In genomic region chr1:90114521-90115141, GRCh38 we compare ENCODE assay signal across 9 cellular contexts.
DNase-seq lines count a peak whose midpoint lies in the region; ATAC-seq and TF ChIP-seq lines count a peak whose summit lies in the region.
"Had no signal": no experiment of that assay in that cellular context is flagged by ENCODE, and none has a peak within 500 bp of the region (broad histone marks: within the 10 kb centered on the region; RNA-seq: fewer than 3 reads in every experiment).

No MANE protein-coding gene starts in this region.

- TF ChIP-seq CTCF in breast epithelium (IDR thresholded peaks at IDR 0.05) = peak in 2 of 3 donors; percentile 24 to 49

- intact Hi-C loops in breast epithelium (cut with DNase I; ENCODE audit: low total_unique reads) = no loop called here

- peak; percentile 58 for ATAC-seq in HG03432 (IDR thresholded peaks at IDR 0.05; ENCODE audit: unreplicated experiment)
- ATAC-seq in HG02938 (IDR thresholded peaks at IDR 0.05; ENCODE audit: unreplicated experiment) = no peak
- ATAC-seq: mucosa of descending colon had no signal

- H3K36me3 ChIP-seq in breast epithelium = no peaks in the 10 kb centered on the region

- TF ChIP-seq POLR2A in breast epithelium (IDR thresholded peaks at IDR 0.05) = no peak

- H3K4me1 ChIP-seq in breast epithelium = no peaks in the 10 kb centered on the region

- peaks cover 0 to 6% of the 10 kb centered on the region in 2 donors for H3K27me3 ChIP-seq in breast epithelium

- H3K4me3 ChIP-seq in breast epithelium = no peak overlapping the region
- H3K4me3 ChIP-seq: mucosa of descending colon had no signal

- H3K9me3 ChIP-seq in breast epithelium = peaks cover 0 to 3% of the 10 kb centered on the region in 2 donors
- H3K9me3 ChIP-seq: mucosa of descending colon had no signal

- no peak overlapping the region for H3K27ac ChIP-seq in breast epithelium

- DNase-seq in COR-L47 (lab: John Stamatoyannopoulos, UW) (peak; percentile 68), NCI-H526 treated with DMSO at 0.1 percent for 48 hours (lab: John Stamatoyannopoulos, UW) (peak; percentile 20), breast epithelium (ENCODE audit: low spot score in 2 of 2) (no peak), medulla oblongata (ENCODE audit: extremely low spot score) (peak; percentile 73)
- no peak for DNase-seq in stimulated activated CD4-positive, alpha-beta T cell treated with anti-CD3 and anti-CD28 coated beads, Interleukin-4, amount 100 ng/mL, for 4 hours
- DNase-seq in effector CD4-positive, alpha-beta T cell = no peak

Comparison
In these comparisons a context has a peak if more than half of its experiments do, and no peak if none do; other contexts are left out.
1. DNase-seq: peak in COR-L47 (single experiment), NCI-H526 treated with DMSO at 0.1 percent for 48 hours (single experiment) and medulla oblongata (single experiment); none in breast epithelium (0 of 2), stimulated activated CD4-positive, alpha-beta T cell treated with anti-CD3 and anti-CD28 coated beads, Interleukin-4, amount 100 ng/mL, for 4 hours (0 of 2) and effector CD4-positive, alpha-beta T cell (single experiment).